In the genomic region with DNA sequence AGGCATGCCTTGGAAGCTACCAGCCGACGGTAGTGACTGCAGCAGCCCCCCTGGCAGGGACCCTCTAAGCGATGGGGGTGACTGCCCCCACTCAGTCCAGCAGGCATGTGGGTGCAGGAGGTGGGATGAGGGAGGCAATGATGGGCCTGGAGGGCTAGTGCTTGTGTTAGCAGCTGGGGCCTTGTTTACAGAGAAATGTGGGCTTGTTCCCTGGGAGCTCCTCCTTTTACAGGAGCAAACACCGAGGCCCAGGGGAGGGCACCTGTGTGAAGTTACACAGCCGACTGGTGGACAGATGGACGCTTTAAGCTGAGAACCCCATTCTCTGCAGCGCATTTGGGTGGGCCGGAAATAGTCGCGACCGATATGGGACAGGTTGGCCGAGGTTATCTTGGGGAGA, we compare ENCODE assay signal across 18 cellular contexts.
"Had no signal": no experiment of that assay in that cellular context is flagged by ENCODE, and none has a peak within 500 bp of the region (broad histone marks: within the 10 kb centered on the region; RNA-seq: fewer than 3 reads in every experiment).

No MANE protein-coding gene starts in this region.

- H3K4me3 ChIP-seq: body of pancreas, SJCRH30, tibial artery had no signal

- ATAC-seq: activated CD8-positive, alpha-beta T cell treated with anti-CD3 and anti-CD28 coated beads for 36 hours; activated T-cell treated with anti-CD3 and anti-CD28 coated beads, Interleukin-2, amount 50 U/mL, for 72 hours; body of pancreas; left cardiac atrium; natural killer cell; sciatic nerve; T-helper 17 cell had no signal

- H3K4me1 Mint-ChIP-seq: activated naive CD8-positive, alpha-beta T cell treated with anti-CD3 and anti-CD28 coated beads for 36 hours; natural killer cell; T-helper 17 cell had no signal

- H3K9me3 Mint-ChIP-seq: natural killer cell had no signal

- DNase-seq: activated CD4-positive, alpha-beta T cell treated with anti-CD3 and anti-CD28 coated beads for 48 hours; activated CD8-positive, alpha-beta memory T cell treated with anti-CD3 and anti-CD28 coated beads, Interleukin-2, amount 50 U/mL, for 48 hours; activated CD8-positive, alpha-beta T cell treated with anti-CD3 and anti-CD28 coated beads for 36 hours; activated naive CD8-positive, alpha-beta T cell treated with anti-CD3 and anti-CD28 coated beads for 36 hours; activated T-cell treated with anti-CD3 and anti-CD28 coated beads, Interleukin-2, amount 50 U/mL, for 72 hours; amygdala; body of pancreas; central memory CD4-positive, alpha-beta T cell; effector CD8-positive, alpha-beta T cell; foreskin melanocyte; left cardiac atrium; mammary epithelial cell; natural killer cell; nucleus accumbens; SJCRH30; T-helper 17 cell had no signal

- H3K27me3 Mint-ChIP-seq: activated naive CD8-positive, alpha-beta T cell treated with anti-CD3 and anti-CD28 coated beads for 36 hours had no signal

- H3K36me3 Mint-ChIP-seq: natural killer cell had no signal

- H3K4me3 Mint-ChIP-seq: activated CD8-positive, alpha-beta T cell treated with anti-CD3 and anti-CD28 coated beads for 36 hours; activated naive CD8-positive, alpha-beta T cell treated with anti-CD3 and anti-CD28 coated beads for 36 hours; activated T-cell treated with anti-CD3 and anti-CD28 coated beads, Interleukin-2, amount 50 U/mL, for 72 hours; natural killer cell; T-helper 17 cell had no signal

- H3K27ac Mint-ChIP-seq: activated CD8-positive, alpha-beta T cell treated with anti-CD3 and anti-CD28 coated beads for 36 hours; activated naive CD8-positive, alpha-beta T cell treated with anti-CD3 and anti-CD28 coated beads for 36 hours; activated T-cell treated with anti-CD3 and anti-CD28 coated beads, Interleukin-2, amount 50 U/mL, for 72 hours; natural killer cell; T-helper 17 cell had no signal
